11 cellular contexts compared by ENCODE assay signal in the genomic region with DNA sequence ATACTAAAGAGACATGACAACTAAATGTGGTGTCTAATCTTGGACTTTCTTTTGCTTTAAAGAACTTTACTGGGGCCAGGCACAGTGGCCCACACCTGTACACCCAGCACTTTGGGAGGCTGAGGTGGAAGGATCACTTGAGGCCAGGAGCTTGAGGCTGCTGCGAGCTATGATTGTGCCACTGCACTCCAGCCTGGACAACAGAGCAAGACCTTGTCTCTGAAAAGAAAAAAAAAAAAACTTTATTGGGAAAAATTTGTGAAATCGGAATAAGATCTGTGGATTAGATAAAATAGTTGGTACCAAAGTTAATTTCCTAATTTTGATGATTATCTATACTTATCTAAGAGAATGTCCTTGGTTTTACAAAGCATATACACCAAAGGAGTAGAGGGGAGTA. TPM values are rescaled to one million over a fixed set of nuclear protein-coding genes. Genes with fewer than 3 reads are reported as not detected.
DNase-seq lines count a peak whose midpoint lies in the region; ATAC-seq and TF ChIP-seq lines count a peak whose summit lies in the region.
"Had no signal": no experiment of that assay in that cellular context is flagged by ENCODE, and none has a peak within 500 bp of the region (broad histone marks: within the 10 kb centered on the region; RNA-seq: fewer than 3 reads in every experiment).

No MANE protein-coding gene starts in this region.

- no peak overlapping the region for H3K27ac ChIP-seq in naive thymus-derived CD4-positive, alpha-beta T cell (ENCODE audit: low read depth, low read length)
- no peak overlapping the region for H3K27ac ChIP-seq in MM.1S (ENCODE audit: low read length)
- H3K27ac ChIP-seq: C4-2B had no signal

- H3K36me3 Mint-ChIP-seq in stimulated activated naive CD8-positive, alpha-beta T cell treated with anti-CD3 and anti-CD28 coated beads, Interleukin-15, Interleukin-2, amounts not matched to agents 100 ng/mL and 50 ng/mL, for 24 hours (ENCODE audit: low read depth): no peaks in the 10 kb centered on the region
- no peaks in the 10 kb centered on the region for H3K36me3 Mint-ChIP-seq in activated T-helper 17 cell treated with anti-CD3 and anti-CD28 coated beads, Interleukin-2, amount 50 U/mL, for 72 hours (ENCODE audit: low read depth)
- H3K36me3 Mint-ChIP-seq in naive thymus-derived CD4-positive, alpha-beta T cell: no peaks in the 10 kb centered on the region

- no peaks in the 10 kb centered on the region for H3K9me2 ChIP-seq in MM.1S (replicated peaks; ENCODE audit: insufficient read depth, low read length)

- H3K79me2 ChIP-seq in MM.1S (ENCODE audit: low read length): no peaks in the 10 kb centered on the region

- DNase-seq in stimulated activated naive CD8-positive, alpha-beta T cell treated with anti-CD3 and anti-CD28 coated beads, Interleukin-15, amount 100 ng/mL, for 72 hours: no peak
- no peak for DNase-seq in naive thymus-derived CD4-positive, alpha-beta T cell
- DNase-seq in retina: no peak
- no peak for DNase-seq in MM.1S
- DNase-seq in foreskin fibroblast: no peak
- DNase-seq: BE2C had no signal

- no peak for TF ChIP-seq CTCF in MM.1S (IDR thresholded peaks at IDR 0.05; ENCODE audit: low read length)
- TF ChIP-seq CTCF in foreskin fibroblast (IDR thresholded peaks at IDR 0.05; ENCODE audit: low read depth, low read length): no peak

- H2AFZ ChIP-seq in MM.1S (ENCODE audit: low read length): no peak overlapping the region

- CTCF ChIA-PET in naive thymus-derived CD4-positive, alpha-beta T cell (lab: Charles Lee): interaction anchor here (1.2 kb wide), 1 partner anchor 136 kb away, joined by 5 read pairs; no protein-coding TSS in a partner anchor

- no peaks in the 10 kb centered on the region for H3K27me3 Mint-ChIP-seq in stimulated activated naive CD8-positive, alpha-beta T cell treated with anti-CD3 and anti-CD28 coated beads, Interleukin-15, Interleukin-2, amounts not matched to agents 100 ng/mL and 50 ng/mL, for 24 hours
- no peaks in the 10 kb centered on the region for H3K27me3 Mint-ChIP-seq in stimulated activated naive CD8-positive, alpha-beta T cell treated with anti-CD3 and anti-CD28 coated beads, Interleukin-15, amount 100 ng/mL, for 72 hours
- no peaks in the 10 kb centered on the region for H3K27me3 Mint-ChIP-seq in activated T-helper 17 cell treated with anti-CD3 and anti-CD28 coated beads, Interleukin-2, amount 50 U/mL, for 72 hours
- H3K27me3 Mint-ChIP-seq in naive thymus-derived CD4-positive, alpha-beta T cell: peaks cover 0 to 10% (median 0%) of the 10 kb centered on the region in 5 donors

- H3K36me3 ChIP-seq in naive thymus-derived CD4-positive, alpha-beta T cell (ENCODE audit: control insufficient read depth in 2 of 3, insufficient read depth in 3 of 3, low read length in 3 of 3): no peaks in the 10 kb centered on the region
- H3K36me3 ChIP-seq in MM.1S (replicated peaks; ENCODE audit: insufficient read depth, low read length): no peaks in the 10 kb centered on the region
- H3K36me3 ChIP-seq: BE2C, HAP-1 had no signal

- POLR2A ChIA-PET in naive thymus-derived CD4-positive, alpha-beta T cell (lab: Charles Lee): interaction anchor here (4.8 to 16.5 kb wide), 3 partner anchors 9 to 33 kb away, joined by 37 to 281 read pairs (median 54); partner anchors contain the start of gene USP3

- no peaks in the 10 kb centered on the region for H4K20me1 ChIP-seq in MM.1S (ENCODE audit: insufficient read depth, low read length)

- H3K4me1 ChIP-seq in naive thymus-derived CD4-positive, alpha-beta T cell (ENCODE audit: control insufficient read depth in 2 of 2, insufficient read depth in 2 of 2, low read length in 2 of 2): peaks cover 0 to 28% of the 10 kb centered on the region in 2 donors
- H3K4me1 ChIP-seq in MM.1S (ENCODE audit: low read length): peaks cover 37% of the 10 kb centered on the region
- H3K4me1 ChIP-seq: HAP-1 had no signal

- H3K9me3 ChIP-seq in naive thymus-derived CD4-positive, alpha-beta T cell (ENCODE audit: control insufficient read depth in 2 of 3, low read length in 3 of 3): no peaks in the 10 kb centered on the region
- no peaks in the 10 kb centered on the region for H3K9me3 ChIP-seq in MM.1S (replicated peaks; ENCODE audit: insufficient read depth, low read length)
- H3K9me3 ChIP-seq: A549, BE2C, HAP-1 had no signal

- H3K4me1 Mint-ChIP-seq in stimulated activated naive CD8-positive, alpha-beta T cell treated with anti-CD3 and anti-CD28 coated beads, Interleukin-15, Interleukin-2, amounts not matched to agents 100 ng/mL and 50 ng/mL, for 24 hours (ENCODE audit: low read depth): peaks cover 55% of the 10 kb centered on the region
- H3K4me1 Mint-ChIP-seq in stimulated activated naive CD8-positive, alpha-beta T cell treated with anti-CD3 and anti-CD28 coated beads, Interleukin-15, amount 100 ng/mL, for 72 hours: peaks cover 56% of the 10 kb centered on the region
- H3K4me1 Mint-ChIP-seq in activated T-helper 17 cell treated with anti-CD3 and anti-CD28 coated beads, Interleukin-2, amount 50 U/mL, for 72 hours: peaks cover 41% of the 10 kb centered on the region
- peaks cover 27 to 66% (median 58%) of the 10 kb centered on the region in 7 donors for H3K4me1 Mint-ChIP-seq in naive thymus-derived CD4-positive, alpha-beta T cell

- no peak overlapping the region for H3K4me3 ChIP-seq in naive thymus-derived CD4-positive, alpha-beta T cell (ENCODE audit: low read length)
- H3K4me3 ChIP-seq in MM.1S (ENCODE audit: low read length) (no peak overlapping the region), foreskin fibroblast (ENCODE audit: low read depth in 1 of 2, low read length in 2 of 2) (no peak overlapping the region)
- H3K4me3 ChIP-seq: A549, HAP-1 had no signal

- H3K4me3 Mint-ChIP-seq in stimulated activated naive CD8-positive, alpha-beta T cell treated with anti-CD3 and anti-CD28 coated beads, Interleukin-15, Interleukin-2, amounts not matched to agents 100 ng/mL and 50 ng/mL, for 24 hours: no peak overlapping the region
- H3K4me3 Mint-ChIP-seq in stimulated activated naive CD8-positive, alpha-beta T cell treated with anti-CD3 and anti-CD28 coated beads, Interleukin-15, amount 100 ng/mL, for 72 hours: no peak overlapping the region
- no peak overlapping the region for H3K4me3 Mint-ChIP-seq in activated T-helper 17 cell treated with anti-CD3 and anti-CD28 coated beads, Interleukin-2, amount 50 U/mL, for 72 hours
- no peak overlapping the region for H3K4me3 Mint-ChIP-seq in naive thymus-derived CD4-positive, alpha-beta T cell

- H3K27me3 ChIP-seq in naive thymus-derived CD4-positive, alpha-beta T cell (ENCODE audit: control insufficient read depth in 2 of 2, insufficient read depth in 2 of 2, low read length in 2 of 2): no peaks in the 10 kb centered on the region
- H3K27me3 ChIP-seq in MM.1S (replicated peaks; ENCODE audit: insufficient read depth, low read length): no peaks in the 10 kb centered on the region
- H3K27me3 ChIP-seq: BE2C had no signal

- peaks cover 24% of the 10 kb centered on the region for H3F3A ChIP-seq in MM.1S (ENCODE audit: insufficient read depth, low read length)

- ATAC-seq in stimulated activated naive CD8-positive, alpha-beta T cell treated with anti-CD3 and anti-CD28 coated beads, Interleukin-15, amount 100 ng/mL, for 72 hours: no peak
- no peak for ATAC-seq in activated T-helper 17 cell treated with anti-CD3 and anti-CD28 coated beads, Interleukin-2, amount 50 U/mL, for 72 hours (replicated peaks)
- no peak for ATAC-seq in naive thymus-derived CD4-positive, alpha-beta T cell
- ATAC-seq: A549 had no signal

- H3K4me2 ChIP-seq in MM.1S (ENCODE audit: low read depth, low read length): no peak overlapping the region
- H3K4me2 ChIP-seq: A549 had no signal

- no peaks in the 10 kb centered on the region for H3K9me3 Mint-ChIP-seq in stimulated activated naive CD8-positive, alpha-beta T cell treated with anti-CD3 and anti-CD28 coated beads, Interleukin-15, Interleukin-2, amounts not matched to agents 100 ng/mL and 50 ng/mL, for 24 hours
- no peaks in the 10 kb centered on the region for H3K9me3 Mint-ChIP-seq in stimulated activated naive CD8-positive, alpha-beta T cell treated with anti-CD3 and anti-CD28 coated beads, Interleukin-15, amount 100 ng/mL, for 72 hours
- no peaks in the 10 kb centered on the region for H3K9me3 Mint-ChIP-seq in activated T-helper 17 cell treated with anti-CD3 and anti-CD28 coated beads, Interleukin-2, amount 50 U/mL, for 72 hours
- H3K9me3 Mint-ChIP-seq in naive thymus-derived CD4-positive, alpha-beta T cell: peaks cover 0 to 2% (median 0%) of the 10 kb centered on the region in 11 donors

- H3K9ac ChIP-seq in MM.1S (ENCODE audit: low read length): no peak overlapping the region

- peak overlapping the region; percentile 45 for H3K27ac Mint-ChIP-seq in stimulated activated naive CD8-positive, alpha-beta T cell treated with anti-CD3 and anti-CD28 coated beads, Interleukin-15, Interleukin-2, amounts not matched to agents 100 ng/mL and 50 ng/mL, for 24 hours
- H3K27ac Mint-ChIP-seq in stimulated activated naive CD8-positive, alpha-beta T cell treated with anti-CD3 and anti-CD28 coated beads, Interleukin-15, amount 100 ng/mL, for 72 hours: peak overlapping the region in 1 of 2 donors; percentile 74
- H3K27ac Mint-ChIP-seq in activated T-helper 17 cell treated with anti-CD3 and anti-CD28 coated beads, Interleukin-2, amount 50 U/mL, for 72 hours: peak overlapping the region; percentile 79
- peak overlapping the region in 5 of 9 donors; percentile 37 to 86 (median 55) for H3K27ac Mint-ChIP-seq in naive thymus-derived CD4-positive, alpha-beta T cell

- intact Hi-C loops in naive thymus-derived CD4-positive, alpha-beta T cell (cut with micrococcal nuclease): no loop called here

RNA-seq across cellular contexts. Expression of gene USP3, which starts 34.4 kb away (rescaled TPM):
- total RNA-seq in activated T-helper 17 cell treated with anti-CD3 and anti-CD28 coated beads, Interleukin-2, amount 50 U/mL, for 72 hours: 100 to 1,000 TPM in 1 of 2 donors, 10 to 100 TPM in 1; 60.9 to 102 TPM
- 100 to 1,000 TPM in 4 of 5 experiments, 10 to 100 TPM in 1; 64.2 to 288 (median 155) TPM for total RNA-seq in naive thymus-derived CD4-positive, alpha-beta T cell
- polyA plus RNA-seq in naive thymus-derived CD4-positive, alpha-beta T cell: 10 to 100 TPM; 53.3 to 62.8 TPM
